ENCODE assay signal across 1 cellular context in genomic region chr16:67965668-67966548, GRCh38.
TF ChIP-seq lines count a peak whose summit lies in the region.

No MANE protein-coding gene starts in this region.

TF ChIP-seq in endothelial cell of umbilical vein, 7 proteins besides CTCF, POLR2A, EP300 and RAD21:
- TF ChIP-seq FOS (IDR thresholded peaks at IDR 0.05; ENCODE audit: borderline replicate concordance, insufficient read depth, low read length), result no peak
- TF ChIP-seq JUN (IDR thresholded peaks at IDR 0.05; ENCODE audit: borderline replicate concordance, insufficient read depth, insufficient read length, low read depth), result no peak
- no peak for TF ChIP-seq GATA2 (IDR thresholded peaks at IDR 0.05; ENCODE audit: insufficient read depth, insufficient read length, low read depth, low read length)
- no peak for TF ChIP-seq MYC (IDR thresholded peaks at IDR 0.05; ENCODE audit: low read depth, low read length)
- no peak for TF ChIP-seq MAX (IDR thresholded peaks at IDR 0.05; ENCODE audit: insufficient read depth, insufficient read length)
- TF ChIP-seq EZH2 (IDR thresholded peaks at IDR 0.05; ENCODE audit: borderline replicate concordance, low read depth, low read length, severe bottlenecking), result no peak
- no peak for TF ChIP-seq POLR2AphosphoS5 (IDR thresholded peaks at IDR 0.05; ENCODE audit: insufficient read depth, low read depth, low read length)
